Comparison of ENCODE assay signal across 35 cellular contexts in genomic region chr21:28385845-28386244, GRCh38.
A peak's percentile ranks its signal among the peaks of the same experiment; 100 is the strongest.
DNase-seq lines count a peak whose midpoint lies in the region; ATAC-seq, FAIRE-seq and TF ChIP-seq lines count a peak whose summit lies in the region.
"Had no signal": no experiment of that assay in that cellular context is flagged by ENCODE, and none has a peak within 500 bp of the region (broad histone marks: within the 10 kb centered on the region; RNA-seq: fewer than 3 reads in every experiment).

No MANE protein-coding gene starts in this region.

- H3K9me3 ChIP-seq in right lobe of liver (no peaks in the 10 kb centered on the region), HepG2 (ENCODE audit: low read length) (peaks cover 93% of the 10 kb centered on the region), tibial nerve (no peaks in the 10 kb centered on the region), neuronal stem cell (replicated peaks in 1 of 2; ENCODE audit: control insufficient read depth in 2 of 2, insufficient read depth in 1 of 2, low read depth in 1 of 2, low read length in 2 of 2) (peaks cover 0 to 2% of the 10 kb centered on the region in 2 donors)
- H3K9me3 ChIP-seq: A549; BE2C; BLaER1; BLaER1 treated with 17β-estradiol and CSF1 and Interleukin-3, amounts not matched to agents 10 nM and 100 nM; Caco-2 had no signal

- DNase-seq in right lobe of liver: no peak
- DNase-seq in HepG2 (ENCODE audit: low spot score): no peak
- peak; percentile 10 for DNase-seq in kidney tubule cell (ENCODE audit: low spot score)
- no peak for DNase-seq in left lobe of liver (ENCODE audit: low spot score)
- peak; percentile 41 for DNase-seq in renal cortical epithelial cell (ENCODE audit: low read depth)
- DNase-seq in tibial nerve (ENCODE audit: low spot score in 2 of 2): no peak
- no peak for DNase-seq in neuronal stem cell (ENCODE audit: low spot score)
- no peak for DNase-seq in iPS-NIHi7 (ENCODE audit: extremely low spot score)
- DNase-seq: 8988T; ACHN; AML-193; BE2C; C1 segment of cervical spinal cord; Caco-2; Calu3; CD4-positive, alpha-beta memory T cell; CD4-positive, alpha-beta T cell; CD4-positive, CD25-positive, alpha-beta regulatory T cell; CD8-positive, alpha-beta memory T cell; CD8-positive, alpha-beta T cell; COR-L47; DMS 273 treated with DMSO at 0.1 percent for 48 hours; DMS153; DMS53; DMS79; DMS79 treated with DMSO at 0.1 percent for 48 hours; DND-41; EL had no signal

- H3K4me3 ChIP-seq in right lobe of liver (no peak overlapping the region), HepG2 (replicated peaks in 1 of 3; ENCODE audit: insufficient read depth in 1 of 3, low read depth in 2 of 3, low read length in 3 of 3) (no peak overlapping the region), tibial nerve (no peak overlapping the region), neuronal stem cell (ENCODE audit: low read length in 2 of 2) (no peak overlapping the region)
- H3K4me3 ChIP-seq: A549; BLaER1; BLaER1 treated with 17β-estradiol and CSF1 and Interleukin-3, amounts not matched to agents 10 nM and 100 nM had no signal

- no peak overlapping the region for H3K27ac ChIP-seq in right lobe of liver
- H3K27ac ChIP-seq in HepG2 (ENCODE audit: extremely low read length, insufficient read depth, low read length): no peak overlapping the region
- H3K27ac ChIP-seq in tibial nerve: no peak overlapping the region
- H3K27ac ChIP-seq in neuronal stem cell (replicated peaks; ENCODE audit: low read length): no peak overlapping the region
- H3K27ac ChIP-seq: 22Rv1; A549; BLaER1; BLaER1 treated with 17β-estradiol and CSF1 and Interleukin-3, amounts not matched to agents 10 nM and 100 nM; C4-2B had no signal

- H2BK120ac ChIP-seq in neuronal stem cell (ENCODE audit: low read depth, low read length): no peak overlapping the region

- no peaks in the 10 kb centered on the region for H3K79me1 ChIP-seq in neuronal stem cell (ENCODE audit: low read depth, low read length)

- WGBS in right lobe of liver (ENCODE audit: insufficient coverage, low coverage, low lambda C conversion rate, missing lambda C conversion rate): 100% methylated on average over 1 of the region's 1 CpG
- WGBS in HepG2 (ENCODE audit: low lambda C conversion rate): 0% methylated on average over 1 of the region's 1 CpG
- 90 to 97% methylated on average over 1 of the region's 1 CpG for WGBS in tibial nerve, 2 donors
- no CpG with 5 or more reads among the region's 1 CpG for WGBS in neuronal stem cell (ENCODE audit: extremely low coverage in 2 of 2, insufficient read length in 2 of 2, insufficient replicate concordance in 1 of 2), 2 donors

- TF ChIP-seq CTCF in right lobe of liver (IDR thresholded peaks at IDR 0.05) (no peak), HepG2 (CRISPR knock-in tag; IDR thresholded peaks at IDR 0.05) (no peak), tibial nerve (IDR thresholded peaks at IDR 0.05) (no peak)

- H2BK5ac ChIP-seq in neuronal stem cell (ENCODE audit: low read length): no peak overlapping the region

- H3K23ac ChIP-seq in neuronal stem cell (ENCODE audit: low read depth, low read length, poor library complexity): no peak overlapping the region

- H4K91ac ChIP-seq in neuronal stem cell (ENCODE audit: low read depth, low read length, poor library complexity): no peak overlapping the region

- POLR2A ChIA-PET in HepG2 (lab: Yijun Ruan, JAX): no interaction called here

- BruUV-seq in HepG2 (replicated peaks; lab: Mats Ljungman, UMichigan): no TSS peak

- TF ChIP-seq POLR2A in right lobe of liver (IDR thresholded peaks at IDR 0.05): no peak
- TF ChIP-seq POLR2A in HepG2 (IDR thresholded peaks at IDR 0.05; ENCODE audit: insufficient read depth in 1 of 2, low read depth in 2 of 2, low read length in 2 of 2): no peak
- TF ChIP-seq POLR2A in tibial nerve (IDR thresholded peaks at IDR 0.05): no peak

- no peak overlapping the region for H3K18ac ChIP-seq in neuronal stem cell (ENCODE audit: low read length)

- intact Hi-C loops in right lobe of liver (cut with DNase I) (no loop called here), HepG2 (cut with micrococcal nuclease; ENCODE audit: unreplicated experiment) (no loop called here)

- no peak overlapping the region for H3K9ac ChIP-seq in HepG2 (ENCODE audit: insufficient read depth, low read depth, low read length)
- no peak overlapping the region for H3K9ac ChIP-seq in neuronal stem cell (ENCODE audit: low read depth, low read length, poor library complexity)
- H3K9ac ChIP-seq: BLaER1; BLaER1 treated with 17β-estradiol and CSF1 and Interleukin-3, amounts not matched to agents 10 nM and 100 nM had no signal

- FAIRE-seq in HepG2 (lab: Jason Lieb, UNC): no peak
- FAIRE-seq: A204.1, A549, D721Med had no signal

- H2AFZ ChIP-seq in HepG2 (ENCODE audit: low read length) (no peak overlapping the region), neuronal stem cell (ENCODE audit: low read length) (no peak overlapping the region)

- TF ChIP-seq RAD21 in HepG2 (CRISPR knock-in tag; IDR thresholded peaks at IDR 0.05): no peak

- CTCF ChIA-PET in HepG2 (lab: Yijun Ruan, JAX; ENCODE audit: low intra/inter-chr PET ratio, low total read pairs): no interaction called here

- H2BK15ac ChIP-seq in neuronal stem cell (ENCODE audit: low read length): no peak overlapping the region

- H4K20me1 ChIP-seq in HepG2 (ENCODE audit: insufficient read depth, low read length): no peaks in the 10 kb centered on the region
- H4K20me1 ChIP-seq: BLaER1; BLaER1 treated with 17β-estradiol and CSF1 and Interleukin-3, amounts not matched to agents 10 nM and 100 nM had no signal

- H3K4me1 ChIP-seq in right lobe of liver (no peaks in the 10 kb centered on the region), HepG2 (ENCODE audit: insufficient read depth, low read length) (no peaks in the 10 kb centered on the region), tibial nerve (no peaks in the 10 kb centered on the region), neuronal stem cell (ENCODE audit: control insufficient read depth in 2 of 2, insufficient read depth in 1 of 2, low read depth in 1 of 2, low read length in 2 of 2) (no peaks in the 10 kb centered on the region)
- H3K4me1 ChIP-seq: A549 had no signal

- no peaks in the 10 kb centered on the region for H3K79me2 ChIP-seq in HepG2 (ENCODE audit: insufficient read depth, low read length)

- H3K36me3 ChIP-seq in right lobe of liver (no peaks in the 10 kb centered on the region), HepG2 (replicated peaks in 1 of 2; ENCODE audit: control insufficient read depth in 1 of 2, insufficient read depth in 2 of 2, low read length in 2 of 2) (no peaks in the 10 kb centered on the region), tibial nerve (no peaks in the 10 kb centered on the region), neuronal stem cell (replicated peaks in 1 of 2; ENCODE audit: control insufficient read depth in 2 of 2, insufficient read depth in 2 of 2, low read length in 2 of 2) (no peaks in the 10 kb centered on the region)
- H3K36me3 ChIP-seq: BE2C; BLaER1; BLaER1 treated with 17β-estradiol and CSF1 and Interleukin-3, amounts not matched to agents 10 nM and 100 nM had no signal

- peak in 3 of 4 donors; percentile 53 to 75 (median 57) for ATAC-seq in right lobe of liver
- no peak for ATAC-seq in HepG2
- ATAC-seq in left lobe of liver: peak; percentile 48
- ATAC-seq: A549; CD8-positive, alpha-beta T cell had no signal

- TF ChIP-seq EP300 in HepG2 (IDR thresholded peaks at IDR 0.05; ENCODE audit: low read depth in 2 of 2, low read length in 2 of 2): no peak
- no peak for TF ChIP-seq EP300 in HepG2 (CRISPR knock-in tag; IDR thresholded peaks at IDR 0.05; ENCODE audit: borderline replicate concordance)
- TF ChIP-seq EP300 in tibial nerve (IDR thresholded peaks at IDR 0.05): no peak

- in situ Hi-C loops in HepG2 (cut with HindIII; ENCODE audit: extremely low pct_ligation_motif_present, low pct_unique_long_range_greater_than_20kb): no loop called here

- no peak overlapping the region for H2AK5ac ChIP-seq in neuronal stem cell (ENCODE audit: low read depth, low read length)

- no peak overlapping the region for H3K4me2 ChIP-seq in HepG2 (ENCODE audit: low read depth, low read length)
- H3K4me2 ChIP-seq in neuronal stem cell (ENCODE audit: insufficient read depth, low read length, poor library complexity, severe bottlenecking): no peak overlapping the region
- H3K4me2 ChIP-seq: A549; BLaER1; BLaER1 treated with 17β-estradiol and CSF1 and Interleukin-3, amounts not matched to agents 10 nM and 100 nM had no signal

- no peak overlapping the region for H3K14ac ChIP-seq in neuronal stem cell (ENCODE audit: low read length)

- H4K8ac ChIP-seq in neuronal stem cell (ENCODE audit: low read depth, low read length): no peak overlapping the region

- no peak overlapping the region for H3K4ac ChIP-seq in neuronal stem cell (ENCODE audit: low read length)

- no peaks in the 10 kb centered on the region for H3K27me3 ChIP-seq in right lobe of liver
- H3K27me3 ChIP-seq in HepG2 (ENCODE audit: control insufficient read depth in 1 of 2, insufficient read depth in 2 of 2, low read length in 2 of 2): no peaks in the 10 kb centered on the region
- no peaks in the 10 kb centered on the region for H3K27me3 ChIP-seq in tibial nerve
- no peaks in the 10 kb centered on the region for H3K27me3 ChIP-seq in neuronal stem cell (ENCODE audit: control insufficient read depth in 3 of 3, insufficient read depth in 3 of 3, low read depth in 1 of 3, low read length in 3 of 3)
- H3K27me3 ChIP-seq: BE2C; BLaER1; BLaER1 treated with 17β-estradiol and CSF1 and Interleukin-3, amounts not matched to agents 10 nM and 100 nM had no signal

- H2BK12ac ChIP-seq in neuronal stem cell (ENCODE audit: low read length): no peak overlapping the region

TF ChIP-seq in HepG2, 621 proteins besides CTCF, POLR2A, EP300 and RAD21 (continues in another document):
- no peak for TF ChIP-seq CENPX (CRISPR knock-in tag; IDR thresholded peaks at IDR 0.05)
- no peak for TF ChIP-seq ZNF567 (CRISPR knock-in tag; IDR thresholded peaks at IDR 0.05; ENCODE audit: borderline replicate concordance)
- no peak for TF ChIP-seq NFRKB (IDR thresholded peaks at IDR 0.05)

Comparison
In these comparisons a context has a peak if more than half of its experiments do, and no peak if none do; other contexts are left out.
1. DNase-seq: peak in kidney tubule cell (single experiment) and renal cortical epithelial cell (single experiment); none in right lobe of liver (0 of 3), HepG2 (single experiment), left lobe of liver (single experiment), tibial nerve (0 of 2), neuronal stem cell (single experiment) and iPS-NIHi7 (single experiment).